30 cellular contexts compared by ENCODE assay signal in the genomic region with DNA sequence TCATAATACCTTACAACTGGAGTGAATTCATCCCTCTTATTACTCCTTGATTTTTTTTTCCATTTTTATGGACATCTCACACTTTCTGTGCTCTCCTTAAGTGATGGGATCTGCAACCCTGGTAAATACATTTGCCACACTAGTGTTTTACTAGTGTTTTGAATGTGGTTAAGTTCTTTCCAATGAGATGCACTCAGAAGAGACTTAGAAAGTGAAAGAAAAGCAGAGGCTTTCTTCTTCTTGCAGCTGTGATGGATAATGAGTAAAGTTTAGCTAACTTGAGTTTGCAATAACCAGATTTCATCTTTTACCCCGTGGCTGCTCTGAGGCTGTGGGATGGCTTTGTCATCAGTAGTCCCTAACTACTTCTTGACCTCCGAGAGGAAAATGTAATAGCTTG.
DNase-seq lines count a peak whose midpoint lies in the region; ATAC-seq and TF ChIP-seq lines count a peak whose summit lies in the region.
"Had no signal": no experiment of that assay in that cellular context is flagged by ENCODE, and none has a peak within 500 bp of the region (broad histone marks: within the 10 kb centered on the region; RNA-seq: fewer than 3 reads in every experiment).

No MANE protein-coding gene starts in this region.

- H3K9me3 Mint-ChIP-seq in activated T-cell treated with anti-CD3 and anti-CD28 coated beads, Interleukin-2, amount 50 U/mL, for 72 hours = peaks cover 4 to 13% of the 10 kb centered on the region in 2 donors

- H3K27me3 Mint-ChIP-seq in activated T-cell treated with anti-CD3 and anti-CD28 coated beads, Interleukin-2, amount 50 U/mL, for 72 hours (ENCODE audit: low read depth) = no peaks in the 10 kb centered on the region
- H3K27me3 Mint-ChIP-seq: activated B cell treated with CpG ODN at 0.5 μM for 24 hours; activated CD4-positive, alpha-beta T cell treated with anti-CD3 and anti-CD28 coated beads, Interleukin-2, amount 10 ng/mL, durations not matched to agents 7 days and 5 days; activated naive CD8-positive, alpha-beta T cell treated with anti-CD3 and anti-CD28 coated beads, Interleukin-2, amount 10 ng/mL, durations not matched to agents 7 days and 5 days; naive thymus-derived CD8-positive, alpha-beta T cell had no signal

- H3K4me1 Mint-ChIP-seq in activated T-cell treated with anti-CD3 and anti-CD28 coated beads, Interleukin-2, amount 50 U/mL, for 72 hours (ENCODE audit: low read depth) = no peaks in the 10 kb centered on the region
- H3K4me1 Mint-ChIP-seq: activated B cell treated with CpG ODN at 0.5 μM for 24 hours; activated CD4-positive, alpha-beta T cell treated with anti-CD3 and anti-CD28 coated beads, Interleukin-2, amount 10 ng/mL, durations not matched to agents 7 days and 5 days; activated naive CD8-positive, alpha-beta T cell treated with anti-CD3 and anti-CD28 coated beads, Interleukin-2, amount 10 ng/mL, durations not matched to agents 7 days and 5 days; naive thymus-derived CD8-positive, alpha-beta T cell had no signal

- H3K4me3 ChIP-seq in foreskin fibroblast (ENCODE audit: low read depth in 1 of 2, low read length in 2 of 2) = no peak overlapping the region
- H3K4me3 ChIP-seq: BLaER1, gastroesophageal sphincter, lung, prostate gland, thyroid gland had no signal

- no peaks in the 10 kb centered on the region for H3K36me3 Mint-ChIP-seq in activated T-cell treated with anti-CD3 and anti-CD28 coated beads, Interleukin-2, amount 50 U/mL, for 72 hours (ENCODE audit: insufficient read depth in 2 of 2)
- H3K36me3 Mint-ChIP-seq: activated naive CD8-positive, alpha-beta T cell treated with anti-CD3 and anti-CD28 coated beads, Interleukin-2, amount 10 ng/mL, durations not matched to agents 7 days and 5 days; naive thymus-derived CD8-positive, alpha-beta T cell had no signal

- H3K27ac Mint-ChIP-seq in activated T-cell treated with anti-CD3 and anti-CD28 coated beads, Interleukin-2, amount 50 U/mL, for 72 hours = no peak overlapping the region
- H3K27ac Mint-ChIP-seq: activated B cell treated with CpG ODN at 0.5 μM for 24 hours; activated CD4-positive, alpha-beta T cell treated with anti-CD3 and anti-CD28 coated beads, Interleukin-2, amount 10 ng/mL, durations not matched to agents 7 days and 5 days; activated naive CD8-positive, alpha-beta T cell treated with anti-CD3 and anti-CD28 coated beads, Interleukin-2, amount 10 ng/mL, durations not matched to agents 7 days and 5 days; naive thymus-derived CD8-positive, alpha-beta T cell; T-helper 1 cell treated with Interleukin-12 subunit alpha and Interleukin-12 subunit beta and Interleukin-4 antibody, amounts not matched to agents 30 μg/mL and 1 μg/mL, for 36 hours had no signal

- ATAC-seq in GM18870 (IDR thresholded peaks at IDR 0.05; ENCODE audit: unreplicated experiment) (peak; percentile 93), HG02588 (IDR thresholded peaks at IDR 0.05; ENCODE audit: unreplicated experiment) (peak; percentile 72), HG03159 (IDR thresholded peaks at IDR 0.05; ENCODE audit: unreplicated experiment) (peak; percentile 88)
- no peak for ATAC-seq in activated T-cell treated with anti-CD3 and anti-CD28 coated beads, Interleukin-2, amount 50 U/mL, for 72 hours (replicated peaks in 1 of 2)
- ATAC-seq: gastroesophageal sphincter; naive thymus-derived CD8-positive, alpha-beta T cell; Right ventricle myocardium inferior; sciatic nerve; SK-N-SH treated with all-trans-retinoic acid at 6 μM for 48 hours had no signal

- DNase-seq in activated T-cell treated with anti-CD3 and anti-CD28 coated beads, Interleukin-2, amount 50 U/mL, for 72 hours = no peak
- DNase-seq in foreskin fibroblast = no peak
- DNase-seq in activated effector memory CD4-positive, alpha-beta T cell treated with anti-CD3 and anti-CD28 coated beads, Interleukin-2, amount 50 U/mL, for 16 hours = no peak
- no peak for DNase-seq in NK-92 treated with Interleukin-12 subunit alpha and Interleukin-12 subunit beta, amount 100 ng/mL, for 24 hours (lab: John Stamatoyannopoulos, UW)
- DNase-seq: activated B cell treated with CpG ODN at 0.5 μM for 24 hours; activated CD4-positive, alpha-beta T cell treated with anti-CD3 and anti-CD28 coated beads, Interleukin-2, amount 10 ng/mL, durations not matched to agents 7 days and 5 days; activated gamma-delta T cell; activated naive CD8-positive, alpha-beta T cell treated with anti-CD3 and anti-CD28 coated beads, Interleukin-2, amount 10 ng/mL, durations not matched to agents 7 days and 5 days; activated T-cell treated with anti-CD3 and anti-CD28 coated beads, Interleukin-2, amount 50 U/mL, for 1 hour; aorta; DMS153; effector CD4-positive, alpha-beta T cell; hippocampal formation; Karpas-422; naive thymus-derived CD8-positive, alpha-beta T cell; NCI-H1417 treated with DMSO at 0.1 percent for 48 hours; NCI-H2081; NCI-H524 treated with DMSO at 0.1 percent for 48 hours; thyroid gland had no signal

- no peak overlapping the region for H3K4me3 Mint-ChIP-seq in activated T-cell treated with anti-CD3 and anti-CD28 coated beads, Interleukin-2, amount 50 U/mL, for 72 hours
- H3K4me3 Mint-ChIP-seq: activated B cell treated with CpG ODN at 0.5 μM for 24 hours; activated CD4-positive, alpha-beta T cell treated with anti-CD3 and anti-CD28 coated beads, Interleukin-2, amount 10 ng/mL, durations not matched to agents 7 days and 5 days; activated naive CD8-positive, alpha-beta T cell treated with anti-CD3 and anti-CD28 coated beads, Interleukin-2, amount 10 ng/mL, durations not matched to agents 7 days and 5 days; naive thymus-derived CD8-positive, alpha-beta T cell; T-helper 1 cell treated with Interleukin-12 subunit alpha and Interleukin-12 subunit beta and Interleukin-4 antibody, amounts not matched to agents 30 μg/mL and 1 μg/mL, for 36 hours had no signal

- TF ChIP-seq CTCF in foreskin fibroblast (IDR thresholded peaks at IDR 0.05; ENCODE audit: low read depth, low read length) = no peak

Comparison
In these comparisons a context has a peak if more than half of its experiments do, and no peak if none do; other contexts are left out.
1. ATAC-seq: peak in GM18870 (single experiment), HG02588 (single experiment) and HG03159 (single experiment); none in activated T-cell treated with anti-CD3 and anti-CD28 coated beads, Interleukin-2, amount 50 U/mL, for 72 hours (0 of 2).